Comparison of ENCODE assay signal across 7 cellular contexts in the genomic region with DNA sequence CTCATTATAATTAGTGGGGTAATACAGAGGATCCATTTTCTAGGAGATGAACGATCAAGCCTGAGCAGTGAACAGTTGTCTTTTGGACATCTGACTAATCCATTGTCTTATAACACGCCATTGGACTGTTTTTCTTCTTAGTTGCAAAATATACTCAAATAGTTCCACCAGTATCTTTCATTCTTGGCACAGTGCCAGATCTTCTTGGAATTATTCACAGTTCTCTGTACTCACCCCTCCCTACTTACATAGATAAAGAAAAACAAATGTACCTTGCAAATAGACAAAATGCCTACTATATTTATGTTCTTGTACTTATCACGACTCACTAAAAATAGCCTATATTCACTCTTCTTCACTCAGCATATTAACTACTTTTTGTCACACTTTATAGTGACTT.
DNase-seq lines count a peak whose midpoint lies in the region; ATAC-seq and TF ChIP-seq lines count a peak whose summit lies in the region.
"Had no signal": no experiment of that assay in that cellular context is flagged by ENCODE, and none has a peak within 500 bp of the region (broad histone marks: within the 10 kb centered on the region; RNA-seq: fewer than 3 reads in every experiment).

No MANE protein-coding gene starts in this region.

- no peaks in the 10 kb centered on the region for H3K36me3 ChIP-seq in adipocyte (ENCODE audit: control insufficient read depth, insufficient read depth, low read length, severe bottlenecking)
- no peaks in the 10 kb centered on the region for H3K36me3 ChIP-seq in muscle layer of duodenum (ENCODE audit: control insufficient read depth in 1 of 2, insufficient read depth in 2 of 2, low read length in 2 of 2)

- H3K9me3 ChIP-seq in adipocyte (ENCODE audit: control insufficient read depth, low read length) (no peaks in the 10 kb centered on the region), muscle layer of duodenum (ENCODE audit: control insufficient read depth in 1 of 2, low read length in 2 of 2) (no peaks in the 10 kb centered on the region)

- H3K9ac ChIP-seq in adipocyte (ENCODE audit: low read length) = peak overlapping the region; percentile 66

- H3K4me1 ChIP-seq in adipocyte (ENCODE audit: control insufficient read depth, insufficient read depth, low read length) (peaks cover 27% of the 10 kb centered on the region), muscle layer of duodenum (ENCODE audit: control insufficient read depth in 1 of 2, insufficient read depth in 2 of 2, low read length in 2 of 2) (peaks cover 3 to 9% of the 10 kb centered on the region in 2 donors)

- H3K27ac ChIP-seq in muscle layer of duodenum (ENCODE audit: low read length) = peak overlapping the region; percentile 70

- TF ChIP-seq CTCF in GM10266 (IDR thresholded peaks at IDR 0.05; ENCODE audit: control insufficient read depth, insufficient read depth, low read depth, missing control alignments) = no peak

- DNase-seq in NCI-H146 (lab: John Stamatoyannopoulos, UW) (peak; percentile 9), NCI-H146 treated with DMSO at 0.1 percent for 48 hours (lab: John Stamatoyannopoulos, UW; ENCODE audit: unreplicated experiment) (no peak), adipocyte (ENCODE audit: low read depth) (peak; percentile 92), GM10266 (ENCODE audit: extremely low spot score) (no peak)
- DNase-seq: Karpas-422 had no signal

- H3K4me3 ChIP-seq in adipocyte (ENCODE audit: low read length) = peak overlapping the region; percentile 9
- H3K4me3 ChIP-seq in muscle layer of duodenum (ENCODE audit: low read depth in 1 of 2, low read length in 2 of 2) = no peak overlapping the region

- H3K27me3 ChIP-seq in adipocyte (replicated peaks; ENCODE audit: control insufficient read depth, insufficient read depth, low read length) (no peaks in the 10 kb centered on the region), muscle layer of duodenum (ENCODE audit: low read depth, low read length) (no peaks in the 10 kb centered on the region)

- no peak for ATAC-seq in GM19463 (IDR thresholded peaks at IDR 0.05; ENCODE audit: unreplicated experiment)

Comparison
In these comparisons a context has a peak if more than half of its experiments do, and no peak if none do; other contexts are left out.
1. DNase-seq: peak in NCI-H146 (single experiment) and adipocyte (single experiment); none in NCI-H146 treated with DMSO at 0.1 percent for 48 hours (single experiment) and GM10266 (single experiment).